In genomic region chr6:25556516-25556915, GRCh38 we compare ENCODE assay signal across 8 cellular contexts.
DNase-seq lines count a peak whose midpoint lies in the region; ATAC-seq and TF ChIP-seq lines count a peak whose summit lies in the region.

No MANE protein-coding gene starts in this region.

- H3K9me3 ChIP-seq in lung (ENCODE audit: control insufficient read depth in 2 of 2, insufficient read depth in 1 of 2, low read length in 1 of 2) = no peaks in the 10 kb centered on the region

- H3K9me3 Mint-ChIP-seq in CD14-positive monocyte (no peaks in the 10 kb centered on the region), HFFc6 (no peaks in the 10 kb centered on the region)
- H3K9me3 Mint-ChIP-seq in activated CD4-positive, alpha-beta memory T cell treated with anti-CD3 and anti-CD28 coated beads, Interleukin-2, amount 10 ng/mL, durations not matched to agents 7 days and 5 days = no peaks in the 10 kb centered on the region

- CTCF ChIA-PET in activated CD4-positive, alpha-beta memory T cell treated with anti-CD3 and anti-CD28 coated beads, Interleukin-2, amount 10 ng/mL, durations not matched to agents 7 days and 5 days (lab: Charles Lee) = interaction anchor here (0.6 to 6.3 kb wide), 29 partner anchors 9 to 447 kb away, joined by 3 to 34 read pairs (median 4); partner anchors contain the start of gene CARMIL1

- peak; percentile 88 for TF ChIP-seq CTCF in CD14-positive monocyte (IDR thresholded peaks at IDR 0.05)
- peak; percentile 94 for TF ChIP-seq CTCF in HFFc6 (IDR thresholded peaks at IDR 0.05)
- TF ChIP-seq CTCF in lung (IDR thresholded peaks at IDR 0.05; ENCODE audit: control extremely low read depth, extremely low read depth) = peak; percentile 64

- no peak overlapping the region for H3K27ac ChIP-seq in lung (ENCODE audit: low read depth in 1 of 2, low read length in 1 of 2)

- no peaks in the 10 kb centered on the region for H3K27me3 ChIP-seq in lung (ENCODE audit: control insufficient read depth, insufficient read depth)

- H3K27ac Mint-ChIP-seq in CD14-positive monocyte (no peak overlapping the region), HFFc6 (no peak overlapping the region)
- H3K27ac Mint-ChIP-seq in activated CD4-positive, alpha-beta memory T cell treated with anti-CD3 and anti-CD28 coated beads, Interleukin-2, amount 10 ng/mL, durations not matched to agents 7 days and 5 days = no peak overlapping the region

- ATAC-seq in lung (ENCODE audit: insufficient read depth, low FRiP score) (no peak), GM19463 (IDR thresholded peaks at IDR 0.05; ENCODE audit: unreplicated experiment) (no peak)

- intact Hi-C loops in CD14-positive monocyte (cut with micrococcal nuclease) = loop anchor here (5.0 to 10.0 kb wide), 2 partner anchors 282 to 334 kb away; partner anchors contain the start of gene CARMIL1 (in 1 of the 2)

- DNase-seq in CD14-positive monocyte (ENCODE audit: low spot score) (peak; percentile 64), HFFc6 (peak; percentile 56), NCI-H774 (lab: John Stamatoyannopoulos, UW) (peak; percentile 37), ecto neural progenitor cell (ENCODE audit: low spot score) (peak; percentile 81), lung (ENCODE audit: low spot score) (peak; percentile 70)
- DNase-seq in activated CD4-positive, alpha-beta memory T cell treated with anti-CD3 and anti-CD28 coated beads, Interleukin-2, amount 10 ng/mL, durations not matched to agents 7 days and 5 days = peak; percentile 81
- DNase-seq in stimulated activated CD8-positive, alpha-beta memory T cell treated with anti-CD3 and anti-CD28 coated beads, Interleukin-15, amount 100 ng/mL, for 1 hour (ENCODE audit: low read depth) = peak; percentile 69

- H3K36me3 ChIP-seq in lung (ENCODE audit: control insufficient read depth in 2 of 2, insufficient read depth in 2 of 2, low read length in 2 of 2) = no peaks in the 10 kb centered on the region

- POLR2A ChIA-PET in activated CD4-positive, alpha-beta memory T cell treated with anti-CD3 and anti-CD28 coated beads, Interleukin-2, amount 10 ng/mL, durations not matched to agents 7 days and 5 days (lab: Charles Lee) = interaction anchor here (1.1 kb wide), 1 partner anchor 50 kb away, joined by 3 read pairs; no protein-coding TSS in a partner anchor

- H3K36me3 Mint-ChIP-seq in CD14-positive monocyte (no peaks in the 10 kb centered on the region), HFFc6 (ENCODE audit: low read depth) (no peaks in the 10 kb centered on the region)
- H3K36me3 Mint-ChIP-seq in activated CD4-positive, alpha-beta memory T cell treated with anti-CD3 and anti-CD28 coated beads, Interleukin-2, amount 10 ng/mL, durations not matched to agents 7 days and 5 days (ENCODE audit: low read depth) = no peaks in the 10 kb centered on the region

- 24 to 26% methylated on average over 10 of the region's 10 CpGs for WGBS in lung, 2 donors

- no peaks in the 10 kb centered on the region for H3K27me3 Mint-ChIP-seq in CD14-positive monocyte (ENCODE audit: low read depth in 3 of 3)
- no peaks in the 10 kb centered on the region for H3K27me3 Mint-ChIP-seq in HFFc6 (ENCODE audit: insufficient read depth)
- H3K27me3 Mint-ChIP-seq in activated CD4-positive, alpha-beta memory T cell treated with anti-CD3 and anti-CD28 coated beads, Interleukin-2, amount 10 ng/mL, durations not matched to agents 7 days and 5 days = no peaks in the 10 kb centered on the region

- H3K4me3 ChIP-seq in lung = no peak overlapping the region

- H3K4me1 Mint-ChIP-seq in CD14-positive monocyte = peaks cover 2% of the 10 kb centered on the region
- H3K4me1 Mint-ChIP-seq in HFFc6 (ENCODE audit: low read depth) = peaks cover 21% of the 10 kb centered on the region
- peaks cover 2% of the 10 kb centered on the region for H3K4me1 Mint-ChIP-seq in activated CD4-positive, alpha-beta memory T cell treated with anti-CD3 and anti-CD28 coated beads, Interleukin-2, amount 10 ng/mL, durations not matched to agents 7 days and 5 days

- H3K4me1 ChIP-seq in lung (ENCODE audit: control insufficient read depth in 2 of 2, insufficient read depth in 2 of 2, low read length in 2 of 2) = no peaks in the 10 kb centered on the region

- H3K4me3 Mint-ChIP-seq in CD14-positive monocyte = no peak overlapping the region
- H3K4me3 Mint-ChIP-seq in HFFc6 = no peak overlapping the region
- H3K4me3 Mint-ChIP-seq in activated CD4-positive, alpha-beta memory T cell treated with anti-CD3 and anti-CD28 coated beads, Interleukin-2, amount 10 ng/mL, durations not matched to agents 7 days and 5 days = no peak overlapping the region
